In the genomic region with DNA sequence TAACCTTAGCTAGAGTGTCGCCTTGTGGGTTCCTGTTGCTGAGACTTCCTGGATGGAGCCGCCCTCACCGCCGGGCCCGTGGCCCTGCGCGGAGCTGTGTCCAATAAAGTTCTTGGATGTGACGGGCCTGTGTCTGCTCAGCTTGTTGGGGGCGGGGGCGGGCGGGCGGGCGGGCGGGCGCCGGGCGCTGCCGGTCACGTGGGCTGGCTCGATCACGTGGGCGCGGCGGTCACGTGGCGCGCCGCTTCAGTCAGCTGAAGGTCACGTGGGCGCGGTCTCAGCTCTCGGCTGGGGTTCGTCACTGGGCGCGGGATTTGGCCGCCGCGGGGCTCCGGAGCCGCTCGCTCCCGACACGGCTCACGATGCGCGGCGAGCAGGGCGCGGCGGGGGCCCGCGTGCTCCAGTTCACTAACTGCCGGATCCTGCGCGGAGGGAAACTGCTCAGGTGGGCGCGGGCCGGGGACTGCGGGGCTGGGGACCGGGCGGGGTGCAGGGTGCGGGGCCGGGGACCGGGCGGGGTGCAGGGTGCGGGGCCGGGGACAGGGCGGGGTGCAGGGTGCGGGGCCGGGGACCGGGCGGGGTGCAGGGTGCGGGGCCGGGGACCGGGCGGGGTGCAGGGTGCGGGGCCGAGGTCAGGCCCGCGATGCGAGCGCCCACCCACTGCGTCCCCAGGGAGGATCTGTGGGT, we compare ENCODE assay signal across 8 cellular contexts. TPM values are rescaled to one million over a fixed set of nuclear protein-coding genes. Genes with fewer than 3 reads are reported as not detected.
DNase-seq lines count a peak whose midpoint lies in the region; ATAC-seq lines count a peak whose summit lies in the region.

A gene with protein sequence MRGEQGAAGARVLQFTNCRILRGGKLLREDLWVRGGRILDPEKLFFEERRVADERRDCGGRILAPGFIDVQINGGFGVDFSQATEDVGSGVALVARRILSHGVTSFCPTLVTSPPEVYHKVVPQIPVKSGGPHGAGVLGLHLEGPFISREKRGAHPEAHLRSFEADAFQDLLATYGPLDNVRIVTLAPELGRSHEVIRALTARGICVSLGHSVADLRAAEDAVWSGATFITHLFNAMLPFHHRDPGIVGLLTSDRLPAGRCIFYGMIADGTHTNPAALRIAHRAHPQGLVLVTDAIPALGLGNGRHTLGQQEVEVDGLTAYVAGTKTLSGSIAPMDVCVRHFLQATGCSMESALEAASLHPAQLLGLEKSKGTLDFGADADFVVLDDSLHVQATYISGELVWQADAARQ (plus strand): TSS at position 275 of the 687 bp plus-strand sequence. CDS start 88 bp downstream, at position 363.

- H3K9me3 Mint-ChIP-seq in activated CD4-positive, alpha-beta T cell treated with anti-CD3 and anti-CD28 coated beads, Interleukin-2, amount 10 ng/mL, durations not matched to agents 7 days and 5 days = no peaks in the 10 kb centered on the region

- DNase-seq in GF-D8 (lab: John Stamatoyannopoulos, UW) (peak; percentile 57), NCI-H526 (lab: John Stamatoyannopoulos, UW) (peak; percentile 65 to 84), dedifferentiated amniotic fluid mesenchymal stem cell (ENCODE audit: extremely low spot score) (peak; percentile 84), left lobe of liver (ENCODE audit: low spot score) (peak; percentile 93)
- DNase-seq in activated CD4-positive, alpha-beta T cell treated with anti-CD3 and anti-CD28 coated beads, Interleukin-2, amount 10 ng/mL, durations not matched to agents 7 days and 5 days = peak; percentile 91
- peak; percentile 89 for DNase-seq in stimulated activated CD4-positive, alpha-beta T cell treated with anti-CD3 and anti-CD28 coated beads, Interleukin-1b, Interleukin-23, amount 100 ng/mL, for 48 hours

- no peaks in the 10 kb centered on the region for H3K27me3 Mint-ChIP-seq in activated CD4-positive, alpha-beta T cell treated with anti-CD3 and anti-CD28 coated beads, Interleukin-2, amount 10 ng/mL, durations not matched to agents 7 days and 5 days

- peak within 1 kb of the TSS; percentile 95 for H3K27ac Mint-ChIP-seq in activated CD4-positive, alpha-beta T cell treated with anti-CD3 and anti-CD28 coated beads, Interleukin-2, amount 10 ng/mL, durations not matched to agents 7 days and 5 days

- CTCF ChIA-PET in activated CD4-positive, alpha-beta T cell treated with anti-CD3 and anti-CD28 coated beads, Interleukin-2, amount 10 ng/mL, durations not matched to agents 7 days and 5 days (lab: Charles Lee) = interaction anchor here (0.5 to 2.1 kb wide), 9 partner anchors 9 to 810 kb away, joined by 3 to 7 read pairs (median 3); a partner anchor contains a TSS

- peak within 1 kb of the TSS; percentile 84 for H3K4me3 Mint-ChIP-seq in activated CD4-positive, alpha-beta T cell treated with anti-CD3 and anti-CD28 coated beads, Interleukin-2, amount 10 ng/mL, durations not matched to agents 7 days and 5 days

- peaks cover 32% of the 10 kb centered on the region for H3K36me3 Mint-ChIP-seq in activated CD4-positive, alpha-beta T cell treated with anti-CD3 and anti-CD28 coated beads, Interleukin-2, amount 10 ng/mL, durations not matched to agents 7 days and 5 days (ENCODE audit: low read depth)

- POLR2A ChIA-PET in activated CD4-positive, alpha-beta T cell treated with anti-CD3 and anti-CD28 coated beads, Interleukin-2, amount 10 ng/mL, durations not matched to agents 7 days and 5 days (lab: Charles Lee) = interaction anchor here (0.7 to 1.6 kb wide), 3 partner anchors 11 to 83 kb away, joined by 3 to 7 read pairs (median 4); a partner anchor contains a TSS

- ATAC-seq in HG03342 (IDR thresholded peaks at IDR 0.05; ENCODE audit: unreplicated experiment) (peak; percentile 47), left lobe of liver (peak; percentile 56), GM19467 (IDR thresholded peaks at IDR 0.05; ENCODE audit: unreplicated experiment) (no peak)

- H3K4me1 Mint-ChIP-seq in activated CD4-positive, alpha-beta T cell treated with anti-CD3 and anti-CD28 coated beads, Interleukin-2, amount 10 ng/mL, durations not matched to agents 7 days and 5 days = peaks cover 50% of the 10 kb centered on the region

RNA-seq across cellular contexts. Expression of the gene that starts here (rescaled TPM):
- 10 to 100 TPM; 45.8 to 60.7 TPM for total RNA-seq in activated CD4-positive, alpha-beta T cell treated with anti-CD3 and anti-CD28 coated beads, Interleukin-2, amount 10 ng/mL, durations not matched to agents 7 days and 5 days
- total RNA-seq in left lobe of liver = 22.2 TPM
